In genomic region chr1:9167638-9168037, GRCh38 we compare ENCODE assay signal across 2 cellular contexts.
TF ChIP-seq lines count a peak whose summit lies in the region.

No MANE protein-coding gene starts in this region.

TF ChIP-seq in HEK293, 187 proteins besides CTCF, POLR2A, EP300 and RAD21 (continued from another document):
- TF ChIP-seq ZNF18 (tag by site-specific recombination; IDR thresholded peaks at IDR 0.05) (peak; percentile 63; the same call in 1 of the 2 replicates), ZNF362 (tag by site-specific recombination; IDR thresholded peaks at IDR 0.05) (no peak), ZNF707 (tag by site-specific recombination; IDR thresholded peaks at IDR 0.05) (no peak), EGR2 (tag by site-specific recombination; IDR thresholded peaks at IDR 0.05; ENCODE audit: low read depth) (peak; percentile 84), ZNF423 (tag by site-specific recombination; IDR thresholded peaks at IDR 0.05) (no peak), ZNF248 (tag by site-specific recombination; IDR thresholded peaks at IDR 0.05) (no peak), YY2 (tag by site-specific recombination; IDR thresholded peaks at IDR 0.05) (no peak), ZNF501 (tag by site-specific recombination; IDR thresholded peaks at IDR 0.05) (no peak), ZNF768 (tag by site-specific recombination; IDR thresholded peaks at IDR 0.05) (no peak), ZNF16 (tag by site-specific recombination; IDR thresholded peaks at IDR 0.05; ENCODE audit: low read depth) (no peak), SALL2 (tag by site-specific recombination; IDR thresholded peaks at IDR 0.05; ENCODE audit: borderline replicate concordance) (no peak), ZFHX2 (tag by site-specific recombination; conservative IDR thresholded peaks at IDR 0.05) (peak; percentile 82), ZNF132 (tag by site-specific recombination; IDR thresholded peaks at IDR 0.05; ENCODE audit: borderline replicate concordance) (no peak), ZNF518A (tag by site-specific recombination; conservative IDR thresholded peaks at IDR 0.05; ENCODE audit: low read depth) (no peak), KLF8 (tag by site-specific recombination; IDR thresholded peaks at IDR 0.05) (no peak)

TF ChIP-seq in SK-N-SH, 30 proteins besides CTCF, POLR2A, EP300 and RAD21 (continued from another document):
- TF ChIP-seq IRF3 (IDR thresholded peaks at IDR 0.05; ENCODE audit: low read depth, low read length) (no peak), USF1 (IDR thresholded peaks at IDR 0.05; ENCODE audit: borderline replicate concordance, low read depth) (no peak), POLR2AphosphoS5 (IDR thresholded peaks at IDR 0.05; ENCODE audit: low read depth, low read length) (no peak), TEAD4 (IDR thresholded peaks at IDR 0.05; ENCODE audit: borderline replicate concordance, insufficient read depth) (no peak), FOXM1 (IDR thresholded peaks at IDR 0.05; ENCODE audit: low read depth) (no peak), TAF1 (IDR thresholded peaks at IDR 0.05; ENCODE audit: borderline replicate concordance, low read depth, low read length) (no peak), CHD2 (IDR thresholded peaks at IDR 0.05; ENCODE audit: low read length, partially characterized antibody) (no peak), NRF1 (IDR thresholded peaks at IDR 0.05; ENCODE audit: low read depth, low read length) (no peak), USF2 (IDR thresholded peaks at IDR 0.05; ENCODE audit: borderline replicate concordance, low read depth, low read length) (no peak), SMC3 (IDR thresholded peaks at IDR 0.05; ENCODE audit: low read depth, low read length) (no peak), GATA2 (CRISPR knock-in tag; IDR thresholded peaks at IDR 0.05) (no peak), FOSL2 (IDR thresholded peaks at IDR 0.05; ENCODE audit: borderline replicate concordance, low read depth) (no peak)
